In the genomic region with DNA sequence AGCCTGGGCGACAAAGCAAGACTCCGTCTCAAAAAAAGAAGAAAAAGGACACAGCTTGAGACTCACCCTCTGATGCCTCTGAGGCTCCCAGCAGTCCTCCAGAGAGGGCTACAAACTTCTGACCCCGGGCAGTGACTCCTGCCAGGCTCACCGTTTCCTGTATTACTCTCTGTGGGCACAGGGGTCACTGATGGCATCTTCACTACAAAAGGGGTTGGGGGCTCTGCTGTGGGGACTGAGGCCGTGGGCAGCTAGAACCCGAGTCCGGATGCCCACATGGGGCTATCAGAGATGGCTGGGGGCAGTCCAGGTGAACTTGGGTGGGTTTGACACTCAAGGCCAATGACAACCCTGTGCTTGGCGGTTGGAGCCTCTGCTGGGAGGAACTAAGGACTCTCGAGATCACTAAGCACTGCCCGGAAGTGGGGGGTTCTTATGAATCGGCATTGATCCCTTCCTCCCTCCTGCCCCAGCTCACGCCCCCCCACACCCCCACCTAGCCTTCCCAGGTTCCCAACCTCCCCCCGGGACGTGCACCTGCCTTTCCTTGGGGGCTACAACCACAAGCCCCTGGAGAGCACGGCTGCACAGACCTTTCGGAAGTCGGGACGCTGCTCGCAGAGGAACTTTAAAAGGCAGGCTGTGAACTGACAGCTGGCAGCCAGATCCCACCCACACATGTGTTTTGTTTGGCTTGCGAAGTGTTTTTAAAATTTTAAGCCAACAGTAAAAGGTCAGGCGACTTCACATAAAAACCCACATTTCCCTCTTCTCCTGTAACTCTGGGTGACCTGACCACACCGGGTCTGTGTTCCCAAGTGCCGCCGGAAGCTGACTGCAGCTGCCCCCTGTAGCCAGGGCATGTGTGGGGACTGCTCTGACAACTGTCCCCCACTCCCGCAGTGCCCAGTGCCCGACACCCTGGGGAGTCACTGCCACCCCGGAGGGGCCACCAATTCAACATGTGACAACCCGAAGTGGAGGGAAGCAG, we compare ENCODE assay signal across 8 cellular contexts. TPM values are rescaled to one million over a fixed set of nuclear protein-coding genes. Genes with fewer than 3 reads are reported as not detected.
DNase-seq lines count a peak whose midpoint lies in the region; ATAC-seq and TF ChIP-seq lines count a peak whose summit lies in the region.

No MANE protein-coding gene starts in this region.

- peaks cover 0 to 98% (median 87%) of the 10 kb centered on the region in 11 experiments; a peak in 21 of 22 replicates for H4K20me1 ChIP-seq in BLaER1 treated with 17β-estradiol and CSF1 and Interleukin-3, amounts not matched to agents 10 nM and 100 nM
- H4K20me1 ChIP-seq in PC-3 (ENCODE audit: low read length): no peaks in the 10 kb centered on the region

- H3K27me3 ChIP-seq in BLaER1 treated with 17β-estradiol and CSF1 and Interleukin-3, amounts not matched to agents 10 nM and 100 nM: no peaks in the 10 kb centered on the region
- H3K27me3 ChIP-seq in vagina: no peaks in the 10 kb centered on the region
- no peaks in the 10 kb centered on the region for H3K27me3 ChIP-seq in PC-3 (ENCODE audit: low read length)

- TF ChIP-seq CTCF in vagina (IDR thresholded peaks at IDR 0.05): no peak
- no peak for TF ChIP-seq CTCF in PC-3 (conservative IDR thresholded peaks at IDR 0.05; ENCODE audit: low read depth, low read length)

- TF ChIP-seq POLR2A in vagina (IDR thresholded peaks at IDR 0.05): no peak

- no peak overlapping the region for H2AFZ ChIP-seq in PC-3 (ENCODE audit: low read length)

- peak overlapping the region; percentile 10 to 58 (median 36); a peak in 16 of 20 replicates for H3K4me3 ChIP-seq in BLaER1 treated with 17β-estradiol and CSF1 and Interleukin-3, amounts not matched to agents 10 nM and 100 nM
- H3K4me3 ChIP-seq in vagina: peak overlapping the region; percentile 11 to 37
- H3K4me3 ChIP-seq in PC-3 (ENCODE audit: low read length): no peak overlapping the region

- intact Hi-C loops in vagina (cut with DNase I): no loop called here
- intact Hi-C loops in PC-3 (cut with micrococcal nuclease): no loop called here

- POLR2A ChIA-PET in PC-3 (lab: Charles Lee; ENCODE audit: unreplicated experiment): no interaction called here

- peak overlapping the region; percentile 68 to 88 (median 80) for H3K27ac ChIP-seq in BLaER1 treated with 17β-estradiol and CSF1 and Interleukin-3, amounts not matched to agents 10 nM and 100 nM
- peak overlapping the region; percentile 49 for H3K27ac ChIP-seq in angular gyrus (ENCODE audit: low read depth, low read length)
- peak overlapping the region; percentile 77 for H3K27ac ChIP-seq in vagina
- no peak overlapping the region for H3K27ac ChIP-seq in PC-3 (ENCODE audit: low read length)

- no peaks in the 10 kb centered on the region for H3K79me2 ChIP-seq in PC-3 (ENCODE audit: low read length)

- CTCF ChIA-PET in PC-3 (lab: Charles Lee): no interaction called here

- no peaks in the 10 kb centered on the region for H3K9me3 ChIP-seq in BLaER1 treated with 17β-estradiol and CSF1 and Interleukin-3, amounts not matched to agents 10 nM and 100 nM (replicated peaks in 1 of 11)
- H3K9me3 ChIP-seq in vagina (no peaks in the 10 kb centered on the region), PC-3 (ENCODE audit: low read length) (no peaks in the 10 kb centered on the region)

- peaks cover 79 to 98% (median 98%) of the 10 kb centered on the region in 10 experiments for H3K4me1 ChIP-seq in BLaER1 treated with 17β-estradiol and CSF1 and Interleukin-3, amounts not matched to agents 10 nM and 100 nM
- peaks cover 73% of the 10 kb centered on the region for H3K4me1 ChIP-seq in vagina
- 0 out of 2 replicates have a peak, but pooled peaks cover 4% of the 10 kb centered on the region for H3K4me1 ChIP-seq in PC-3 (ENCODE audit: insufficient read depth, low read length)

- ATAC-seq in PC-3: no peak

- no peaks in the 10 kb centered on the region for H3F3A ChIP-seq in PC-3 (ENCODE audit: low read length, unreplicated experiment)

- peak overlapping the region; percentile 83 to 100 (median 97) for H3K4me2 ChIP-seq in BLaER1 treated with 17β-estradiol and CSF1 and Interleukin-3, amounts not matched to agents 10 nM and 100 nM
- no peak overlapping the region for H3K4me2 ChIP-seq in PC-3 (ENCODE audit: low read length)

- peaks cover 0 to 27% (median 7%) of the 10 kb centered on the region in 11 experiments; a peak in 10 of 22 replicates for H3K36me3 ChIP-seq in BLaER1 treated with 17β-estradiol and CSF1 and Interleukin-3, amounts not matched to agents 10 nM and 100 nM
- no peaks in the 10 kb centered on the region for H3K36me3 ChIP-seq in vagina
- H3K36me3 ChIP-seq in PC-3 (ENCODE audit: low read depth, low read length): no peaks in the 10 kb centered on the region

- H3K9me2 ChIP-seq in PC-3 (replicated peaks; ENCODE audit: low read length): no peaks in the 10 kb centered on the region

- DNase-seq in HCEC 1CT (peak; percentile 57), medulla oblongata (ENCODE audit: extremely low spot score) (peak; percentile 61), vagina (ENCODE audit: extremely low spot score in 2 of 2) (no peak), mesenteric fat pad (ENCODE audit: low spot score) (no peak), NCI-H774 (lab: John Stamatoyannopoulos, UW) (no peak), PC-3 (no peak)

- peak overlapping the region; percentile 57 to 83 (median 70) for H3K9ac ChIP-seq in BLaER1 treated with 17β-estradiol and CSF1 and Interleukin-3, amounts not matched to agents 10 nM and 100 nM
- no peak overlapping the region for H3K9ac ChIP-seq in PC-3 (ENCODE audit: low read length)

- BruUV-seq in PC-3 (replicated peaks; lab: Mats Ljungman, UMichigan): no TSS peak

RNA-seq across cellular contexts. Expression of a gene that starts 5.0 kb away (rescaled TPM):
- total RNA-seq in vagina: 85.0 TPM
- 58.4 TPM for total RNA-seq in mesenteric fat pad
- total RNA-seq in PC-3 (2014; rRNA removed): 30.5 and 32.2 TPM in 2 replicates

RNA-seq across cellular contexts. Expression of a gene that starts 37.7 kb away (rescaled TPM):
- total RNA-seq in vagina: 27.0 TPM
- total RNA-seq in mesenteric fat pad: 25.1 TPM
- not detected in 2 replicates for total RNA-seq in PC-3 (2014; rRNA removed)

Comparison
In these comparisons a context has a peak if more than half of its experiments do, and no peak if none do; other contexts are left out.
1. DNase-seq: peak in HCEC 1CT (single experiment) and medulla oblongata (single experiment); none in vagina (0 of 2), mesenteric fat pad (single experiment), NCI-H774 (single experiment) and PC-3 (single experiment).
2. RNA of a gene that starts 37.7 kb away (total RNA-seq): 27.0 TPM in vagina (single experiment) and 25.1 TPM in mesenteric fat pad (single experiment); not detected in PC-3; every median in the first group is over 10 times any median in the second.